ENCODE assay signal across 15 cellular contexts in genomic region chr12:19546027-19546426, GRCh38.
DNase-seq lines count a peak whose midpoint lies in the region; ATAC-seq and TF ChIP-seq lines count a peak whose summit lies in the region.
"Had no signal": no experiment of that assay in that cellular context is flagged by ENCODE, and none has a peak within 500 bp of the region (broad histone marks: within the 10 kb centered on the region; RNA-seq: fewer than 3 reads in every experiment).

No MANE protein-coding gene starts in this region.

- no peak for TF ChIP-seq EP300 in upper lobe of left lung (IDR thresholded peaks at IDR 0.05)

- H3K27me3 ChIP-seq in upper lobe of left lung = no peaks in the 10 kb centered on the region
- H3K27me3 ChIP-seq: neutrophil had no signal

- no peak overlapping the region for H3K27ac ChIP-seq in upper lobe of left lung
- H3K27ac ChIP-seq: neutrophil had no signal

- H3K4me1 ChIP-seq in upper lobe of left lung = peaks cover 9 to 16% (median 11%) of the 10 kb centered on the region in 4 donors

- no peaks in the 10 kb centered on the region for H3K9me3 ChIP-seq in upper lobe of left lung
- H3K9me3 ChIP-seq: neutrophil had no signal

- peak; percentile 37 for ATAC-seq in upper lobe of left lung (ENCODE audit: low FRiP score in 2 of 2)
- ATAC-seq in HG02610 (IDR thresholded peaks at IDR 0.05; ENCODE audit: unreplicated experiment) = no peak
- ATAC-seq: GM23338; stimulated activated naive CD8-positive, alpha-beta T cell treated with anti-CD3 and anti-CD28 coated beads, Interleukin-15, amount 100 ng/mL, for 72 hours had no signal

- DNase-seq in amniotic epithelial cell (ENCODE audit: low read depth) = peak; percentile 80
- peak; percentile 69 for DNase-seq in fibroblast of mammary gland (ENCODE audit: low read depth)
- DNase-seq in myocyte (ENCODE audit: low read depth) = peak; percentile 4
- DNase-seq in upper lobe of left lung = no peak
- DNase-seq in MV-4-11 (lab: John Stamatoyannopoulos, UW) = no peak
- DNase-seq in DMS 273 (lab: John Stamatoyannopoulos, UW; ENCODE audit: unreplicated experiment) = no peak
- DNase-seq: activated T-cell treated with anti-CD3 and anti-CD28 coated beads, Interleukin-2, amount 50 U/mL, for 48 hours; foreskin melanocyte; kidney glomerular epithelial cell; stimulated activated CD4-positive, alpha-beta T cell treated with anti-CD3 and anti-CD28 coated beads, Interleukin-4, amount 100 ng/mL, for 4 hours; stimulated activated naive CD8-positive, alpha-beta T cell treated with anti-CD3 and anti-CD28 coated beads, Interleukin-15, amount 100 ng/mL, for 72 hours; SW 1271 had no signal

- TF ChIP-seq CTCF in fibroblast of mammary gland (conservative IDR thresholded peaks at IDR 0.05; ENCODE audit: control insufficient read depth, insufficient read depth, low read depth, low read length) (no peak), upper lobe of left lung (IDR thresholded peaks at IDR 0.05) (no peak)

- no peak for TF ChIP-seq POLR2A in upper lobe of left lung (IDR thresholded peaks at IDR 0.05)

- no peaks in the 10 kb centered on the region for H3K36me3 ChIP-seq in upper lobe of left lung
- H3K36me3 ChIP-seq: neutrophil had no signal

- H3K4me3 ChIP-seq in fibroblast of mammary gland (ENCODE audit: control insufficient read depth, low read depth, low read length) (no peak overlapping the region), upper lobe of left lung (no peak overlapping the region)
- H3K4me3 ChIP-seq: GM23338 had no signal

- 77 to 85% methylated on average over 4 of the region's 4 CpGs for WGBS in upper lobe of left lung, 2 donors

Comparison
In these comparisons a context has a peak if more than half of its experiments do, and no peak if none do; other contexts are left out.
1. DNase-seq: peak in amniotic epithelial cell (single experiment), fibroblast of mammary gland (single experiment) and myocyte (single experiment); none in upper lobe of left lung (0 of 2), MV-4-11 (single experiment) and DMS 273 (single experiment).